Comparison of ENCODE assay signal across 2 cellular contexts in genomic region chr19:4453232-4454179, GRCh38.
TF ChIP-seq lines count a peak whose summit lies in the region.

No MANE protein-coding gene starts in this region.

TF ChIP-seq in SK-N-SH, 30 proteins besides CTCF, POLR2A, EP300 and RAD21 (continued from another document):
- TF ChIP-seq ZBTB33 (IDR thresholded peaks at IDR 0.05; ENCODE audit: borderline replicate concordance, low read depth) (no peak), RFX5 (IDR thresholded peaks at IDR 0.05; ENCODE audit: low read length) (no peak)

TF ChIP-seq in SK-N-SH treated with all-trans-retinoic acid at 6 μM for 48 hours, 23 proteins besides CTCF, POLR2A, EP300 and RAD21 (continued from another document):
- TF ChIP-seq POU6F1 (CRISPR knock-in tag; IDR thresholded peaks at IDR 0.05; ENCODE audit: borderline replicate concordance, low read depth) (no peak), SNAI2 (CRISPR knock-in tag; IDR thresholded peaks at IDR 0.05) (no peak), TOX (CRISPR knock-in tag; IDR thresholded peaks at IDR 0.05; ENCODE audit: borderline replicate concordance) (no peak), ZNF565 (CRISPR knock-in tag; conservative IDR thresholded peaks at IDR 0.05; ENCODE audit: low read depth) (no peak), TCF4 (CRISPR knock-in tag; IDR thresholded peaks at IDR 0.05; ENCODE audit: borderline replicate concordance) (no peak), ZC3H10 (CRISPR knock-in tag; IDR thresholded peaks at IDR 0.05) (no peak)
